Comparison of ENCODE assay signal across 8 cellular contexts in genomic region chr1:157963713-157964112, GRCh38. TPM values are rescaled to one million over a fixed set of nuclear protein-coding genes. Genes with fewer than 3 reads are reported as not detected.
A peak's percentile ranks its signal among the peaks of the same experiment; 100 is the strongest.
DNase-seq lines count a peak whose midpoint lies in the region; ATAC-seq and TF ChIP-seq lines count a peak whose summit lies in the region.

No MANE protein-coding gene starts in this region.

- no peak overlapping the region for H3K4me3 Mint-ChIP-seq in naive thymus-derived CD8-positive, alpha-beta T cell

- POLR2A ChIA-PET in naive thymus-derived CD8-positive, alpha-beta T cell (lab: Charles Lee), result no interaction called here

- H3K27ac ChIP-seq in thoracic aorta, result no peak overlapping the region

- TF ChIP-seq CTCF in epithelial cell of proximal tubule (conservative IDR thresholded peaks at IDR 0.05; ENCODE audit: low read depth, low read length) (peak; percentile 90), thoracic aorta (IDR thresholded peaks at IDR 0.05) (peak; percentile 91)

- no peak overlapping the region for H3K27ac Mint-ChIP-seq in naive thymus-derived CD8-positive, alpha-beta T cell

- peaks cover 0 to 3% (median 0%) of the 10 kb centered on the region in 9 donors for H3K9me3 Mint-ChIP-seq in naive thymus-derived CD8-positive, alpha-beta T cell

- ATAC-seq in HG02973 (IDR thresholded peaks at IDR 0.05; ENCODE audit: unreplicated experiment), result peak; percentile 68
- peak in 1 of 2 donors; percentile 59 for ATAC-seq in naive thymus-derived CD8-positive, alpha-beta T cell
- peak; percentile 86 for ATAC-seq in thoracic aorta (ENCODE audit: insufficient number of reproducible peaks, low FRiP score, low read depth)
- no peak for ATAC-seq in GM19324 (IDR thresholded peaks at IDR 0.05; ENCODE audit: low FRiP score, unreplicated experiment)

- H3K36me3 Mint-ChIP-seq in naive thymus-derived CD8-positive, alpha-beta T cell, result no peaks in the 10 kb centered on the region

- peak; percentile 80 for DNase-seq in DMS53 (lab: John Stamatoyannopoulos, UW)
- DNase-seq in NCI-H82 treated with DMSO at 0.1 percent for 48 hours (lab: John Stamatoyannopoulos, UW; ENCODE audit: unreplicated experiment), result peak; percentile 41
- peak; percentile 46 for DNase-seq in activated CD8-positive, alpha-beta memory T cell treated with anti-CD3 and anti-CD28 coated beads, Interleukin-2, amount 50 U/mL, for 4 hours
- DNase-seq in epithelial cell of proximal tubule (ENCODE audit: low read depth), result no peak
- peak; percentile 12 to 69 (median 32) for DNase-seq in naive thymus-derived CD8-positive, alpha-beta T cell
- peak; percentile 19 for DNase-seq in thoracic aorta (ENCODE audit: low spot score)

- no peaks in the 10 kb centered on the region for H3K27me3 ChIP-seq in thoracic aorta (replicated peaks; ENCODE audit: insufficient read depth)

- H3K4me1 ChIP-seq in thoracic aorta (ENCODE audit: control insufficient read depth in 1 of 2, low read depth in 2 of 2), result peaks cover 5 to 8% of the 10 kb centered on the region in 2 donors

- H3K27me3 Mint-ChIP-seq in naive thymus-derived CD8-positive, alpha-beta T cell, result peaks cover 8 to 25% (median 16%) of the 10 kb centered on the region in 5 donors

- H3K4me1 Mint-ChIP-seq in naive thymus-derived CD8-positive, alpha-beta T cell, result no peaks in the 10 kb centered on the region

- H3K4me3 ChIP-seq in epithelial cell of proximal tubule (ENCODE audit: low read depth, low read length), result no peak overlapping the region
- H3K4me3 ChIP-seq in thoracic aorta, result no peak overlapping the region

- no peaks in the 10 kb centered on the region for H3K36me3 ChIP-seq in thoracic aorta

- H3K9me3 ChIP-seq in thoracic aorta, result no peaks in the 10 kb centered on the region

RNA-seq across cellular contexts. Expression of gene KIRREL1, which starts 29.7 kb away (rescaled TPM):
- 194 and 275 TPM in 2 replicates for total RNA-seq in epithelial cell of proximal tubule
- not detected for total RNA-seq in naive thymus-derived CD8-positive, alpha-beta T cell
- polyA plus RNA-seq in naive thymus-derived CD8-positive, alpha-beta T cell, result not detected
- 100 to 1,000 TPM; 111 to 136 TPM for total RNA-seq in thoracic aorta

Comparison
In these comparisons a context has a peak if more than half of its experiments do, and no peak if none do; other contexts are left out.
1. RNA of gene KIRREL1, which starts 29.7 kb away (total RNA-seq): 194 to 275 TPM in epithelial cell of proximal tubule and 111 to 136 TPM in thoracic aorta; not detected in naive thymus-derived CD8-positive, alpha-beta T cell; every median in the first group is over 100 times any median in the second.